13 cellular contexts compared by ENCODE assay signal in genomic region chr20:13533946-13534345, GRCh38.
"Had no signal": no experiment of that assay in that cellular context is flagged by ENCODE, and none has a peak within 500 bp of the region (broad histone marks: within the 10 kb centered on the region; RNA-seq: fewer than 3 reads in every experiment).

No MANE protein-coding gene starts in this region.

- H3K27ac ChIP-seq: foreskin keratinocyte, tibial artery, uterus, VCaP had no signal

- H3K9me3 ChIP-seq: tibial artery, uterus had no signal

- H3K9me3 Mint-ChIP-seq: activated CD4-positive, alpha-beta memory T cell treated with anti-CD3 and anti-CD28 coated beads for 36 hours; dendritic cell treated with granulocyte-macrophage colony-stimulating factor and Interleukin-4, amounts not matched to agents 40 ng/mL and 50 ng/mL, for 4 days; stimulated activated memory B cell treated with anti-CD40 and anti-IgM and Interleukin-4, amounts not matched to agents 10 μg/mL and 1 μg/mL and 100 μg/mL, for 72 hours had no signal

- H3K4me3 Mint-ChIP-seq: activated CD4-positive, alpha-beta memory T cell treated with anti-CD3 and anti-CD28 coated beads for 36 hours; activated naive CD8-positive, alpha-beta T cell; dendritic cell treated with granulocyte-macrophage colony-stimulating factor and Interleukin-4, amounts not matched to agents 40 ng/mL and 50 ng/mL, for 4 days; stimulated activated memory B cell treated with anti-CD40 and anti-IgM and Interleukin-4, amounts not matched to agents 10 μg/mL and 1 μg/mL and 100 μg/mL, for 72 hours had no signal

- H3K4me1 ChIP-seq: foreskin keratinocyte, tibial artery, uterus had no signal

- H3K27me3 ChIP-seq: foreskin keratinocyte, tibial artery, uterus had no signal

- H3K36me3 ChIP-seq: uterus had no signal

- H3K4me1 Mint-ChIP-seq: stimulated activated memory B cell treated with anti-CD40 and anti-IgM and Interleukin-4, amounts not matched to agents 10 μg/mL and 1 μg/mL and 100 μg/mL, for 72 hours had no signal

- H3K27ac Mint-ChIP-seq: activated CD4-positive, alpha-beta memory T cell treated with anti-CD3 and anti-CD28 coated beads for 36 hours; activated naive CD8-positive, alpha-beta T cell; dendritic cell treated with granulocyte-macrophage colony-stimulating factor and Interleukin-4, amounts not matched to agents 40 ng/mL and 50 ng/mL, for 4 days; stimulated activated memory B cell treated with anti-CD40 and anti-IgM and Interleukin-4, amounts not matched to agents 10 μg/mL and 1 μg/mL and 100 μg/mL, for 72 hours had no signal

- DNase-seq: activated CD4-positive, alpha-beta memory T cell treated with anti-CD3 and anti-CD28 coated beads for 36 hours; activated gamma-delta T cell treated with Interleukin-2 at 50 U/mL for 16 hours; activated T-cell treated with anti-CD3 and anti-CD28 coated beads, Interleukin-2, amount 50 U/mL, for 48 hours; amygdala; effector memory CD4-positive, alpha-beta T cell; foreskin keratinocyte; kidney glomerular epithelial cell; tibial artery; uterus had no signal

- H3K27me3 Mint-ChIP-seq: activated CD4-positive, alpha-beta memory T cell treated with anti-CD3 and anti-CD28 coated beads for 36 hours; activated naive CD8-positive, alpha-beta T cell; dendritic cell treated with granulocyte-macrophage colony-stimulating factor and Interleukin-4, amounts not matched to agents 40 ng/mL and 50 ng/mL, for 4 days; stimulated activated memory B cell treated with anti-CD40 and anti-IgM and Interleukin-4, amounts not matched to agents 10 μg/mL and 1 μg/mL and 100 μg/mL, for 72 hours had no signal

- H3K4me3 ChIP-seq: tibial artery, uterus had no signal
